ENCODE assay signal across 7 cellular contexts in the genomic region with DNA sequence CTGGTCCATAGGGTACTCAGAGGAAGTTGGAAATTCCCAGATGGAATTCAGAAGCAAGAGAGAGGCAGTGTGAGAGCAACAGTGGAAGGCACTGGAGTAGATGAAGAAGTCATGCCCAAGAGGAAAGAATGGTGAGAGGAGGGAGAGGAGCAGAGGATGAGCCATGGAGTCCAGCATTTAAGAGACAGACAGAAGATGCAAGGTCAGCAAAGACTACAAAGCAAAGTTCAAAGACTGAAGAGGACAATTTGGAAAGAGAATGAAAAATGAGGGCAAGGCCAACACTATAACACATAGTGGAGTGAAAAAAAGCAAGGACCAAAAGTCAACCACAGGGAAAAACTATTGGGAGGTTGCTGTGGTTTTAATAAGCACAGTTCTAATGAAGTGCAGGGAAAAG.
"Had no signal": no experiment of that assay in that cellular context is flagged by ENCODE, and none has a peak within 500 bp of the region (broad histone marks: within the 10 kb centered on the region; RNA-seq: fewer than 3 reads in every experiment).

No MANE protein-coding gene starts in this region.

- H2AFZ ChIP-seq: GM23338 had no signal

- ATAC-seq: GM23338, HCT116 had no signal

- DNase-seq: H7, HFFc6, KG1 had no signal

- H3K4me2 ChIP-seq: GM23338 had no signal

- H3K4me3 ChIP-seq: GM23338, HAP-1 had no signal

- H3K36me3 ChIP-seq: HAP-1 had no signal

- H3K9me3 ChIP-seq: HAP-1 had no signal

- H3K27ac ChIP-seq: HL-60 had no signal
